ENCODE assay signal across 2 cellular contexts in the genomic region with DNA sequence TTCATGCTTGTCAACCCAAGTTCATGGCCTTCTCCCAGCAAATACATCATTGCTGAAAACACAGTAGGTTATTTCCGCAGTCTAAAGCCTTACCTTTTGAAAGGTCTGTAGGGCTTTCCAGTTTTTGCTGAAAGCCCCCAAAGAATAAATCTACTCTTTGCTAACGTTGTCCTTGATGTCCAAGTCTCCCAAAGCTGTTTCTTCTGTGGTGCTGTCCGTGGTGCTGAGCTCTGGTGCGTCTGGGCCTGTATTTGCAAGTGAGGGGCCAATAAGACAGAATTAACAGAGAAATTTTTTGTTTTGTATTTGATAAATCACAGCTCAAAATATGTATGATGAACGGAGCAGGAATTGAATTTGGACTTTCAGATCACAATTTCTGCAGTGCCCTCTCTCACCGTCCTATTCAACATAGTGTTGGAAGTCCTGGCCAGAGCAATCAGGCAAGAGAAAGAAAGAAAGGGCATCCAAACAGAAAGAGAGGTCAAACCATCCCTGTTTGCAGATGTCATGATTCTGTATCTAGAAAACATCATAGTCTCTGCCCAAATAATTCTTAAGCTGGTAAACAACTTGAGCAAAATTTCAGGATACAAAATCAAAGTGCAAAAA.
TF ChIP-seq lines count a peak whose summit lies in the region.

No MANE protein-coding gene starts in this region.

TF ChIP-seq in K562, 482 proteins besides CTCF, POLR2A, EP300 and RAD21:
- TF ChIP-seq MLX (CRISPR knock-in tag; conservative IDR thresholded peaks at IDR 0.05) (no peak), CEBPG (CRISPR knock-in tag; IDR thresholded peaks at IDR 0.05) (no peak), CEBPG (tag; conservative IDR thresholded peaks at IDR 0.05 in 1 of 2, IDR thresholded peaks at IDR 0.05 in 1 of 2) (no peak), ZNF75A (CRISPR knock-in tag; IDR thresholded peaks at IDR 0.05) (no peak), RBM34 (IDR thresholded peaks at IDR 0.05; ENCODE audit: borderline replicate concordance, insufficient read depth, low read length) (no peak), L3MBTL2 (IDR thresholded peaks at IDR 0.05) (no peak), EHMT2 (IDR thresholded peaks at IDR 0.05) (peak; percentile 96), ZNF174 (CRISPR knock-in tag; IDR thresholded peaks at IDR 0.05) (no peak), ZNF766 (CRISPR knock-in tag; conservative IDR thresholded peaks at IDR 0.05) (no peak; the same call in 1 of the 2 replicates), NFXL1 (CRISPR knock-in tag; IDR thresholded peaks at IDR 0.05) (no peak), CCNT2 (IDR thresholded peaks at IDR 0.05; ENCODE audit: borderline replicate concordance, extremely low read depth, insufficient read length, low read depth, low read length) (no peak), TRIM28 (IDR thresholded peaks at IDR 0.05) (no peak), TBL1XR1 (IDR thresholded peaks at IDR 0.05; ENCODE audit: low read length in 2 of 2) (no peak), SIN3A (IDR thresholded peaks at IDR 0.05; ENCODE audit: borderline replicate concordance in 2 of 2, control insufficient read depth in 1 of 2, low read depth in 2 of 2, low read length in 2 of 2) (no peak), YY1 (IDR thresholded peaks at IDR 0.05; ENCODE audit: borderline replicate concordance in 1 of 3, control insufficient read depth in 1 of 3, extremely low read depth in 1 of 3, insufficient read depth in 3 of 3, insufficient read length in 1 of 3, insufficient replicate concordance in 2 of 3, low read depth in 1 of 3, low read length in 2 of 3) (no peak), RBM39 (optimal IDR thresholded peaks at IDR 0.05; ENCODE audit: low read depth, low read length) (no peak), MIER1 (IDR thresholded peaks at IDR 0.05; ENCODE audit: low read depth) (peak; percentile 90), HNRNPL (IDR thresholded peaks at IDR 0.05; ENCODE audit: low read depth, low read length) (no peak), RBFOX2 (IDR thresholded peaks at IDR 0.05; ENCODE audit: low read depth, low read length) (no peak), MEF2A (IDR thresholded peaks at IDR 0.05; ENCODE audit: control insufficient read depth, low read depth, low read length) (no peak), LARP7 (IDR thresholded peaks at IDR 0.05) (no peak)
- TF ChIP-seq, protein P1, sequence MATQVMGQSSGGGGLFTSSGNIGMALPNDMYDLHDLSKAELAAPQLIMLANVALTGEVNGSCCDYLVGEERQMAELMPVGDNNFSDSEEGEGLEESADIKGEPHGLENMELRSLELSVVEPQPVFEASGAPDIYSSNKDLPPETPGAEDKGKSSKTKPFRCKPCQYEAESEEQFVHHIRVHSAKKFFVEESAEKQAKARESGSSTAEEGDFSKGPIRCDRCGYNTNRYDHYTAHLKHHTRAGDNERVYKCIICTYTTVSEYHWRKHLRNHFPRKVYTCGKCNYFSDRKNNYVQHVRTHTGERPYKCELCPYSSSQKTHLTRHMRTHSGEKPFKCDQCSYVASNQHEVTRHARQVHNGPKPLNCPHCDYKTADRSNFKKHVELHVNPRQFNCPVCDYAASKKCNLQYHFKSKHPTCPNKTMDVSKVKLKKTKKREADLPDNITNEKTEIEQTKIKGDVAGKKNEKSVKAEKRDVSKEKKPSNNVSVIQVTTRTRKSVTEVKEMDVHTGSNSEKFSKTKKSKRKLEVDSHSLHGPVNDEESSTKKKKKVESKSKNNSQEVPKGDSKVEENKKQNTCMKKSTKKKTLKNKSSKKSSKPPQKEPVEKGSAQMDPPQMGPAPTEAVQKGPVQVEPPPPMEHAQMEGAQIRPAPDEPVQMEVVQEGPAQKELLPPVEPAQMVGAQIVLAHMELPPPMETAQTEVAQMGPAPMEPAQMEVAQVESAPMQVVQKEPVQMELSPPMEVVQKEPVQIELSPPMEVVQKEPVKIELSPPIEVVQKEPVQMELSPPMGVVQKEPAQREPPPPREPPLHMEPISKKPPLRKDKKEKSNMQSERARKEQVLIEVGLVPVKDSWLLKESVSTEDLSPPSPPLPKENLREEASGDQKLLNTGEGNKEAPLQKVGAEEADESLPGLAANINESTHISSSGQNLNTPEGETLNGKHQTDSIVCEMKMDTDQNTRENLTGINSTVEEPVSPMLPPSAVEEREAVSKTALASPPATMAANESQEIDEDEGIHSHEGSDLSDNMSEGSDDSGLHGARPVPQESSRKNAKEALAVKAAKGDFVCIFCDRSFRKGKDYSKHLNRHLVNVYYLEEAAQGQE (CRISPR knock-in tag; IDR thresholded peaks at IDR 0.05; ENCODE audit: low read depth), result peak; percentile 90
- TF ChIP-seq, protein P2, sequence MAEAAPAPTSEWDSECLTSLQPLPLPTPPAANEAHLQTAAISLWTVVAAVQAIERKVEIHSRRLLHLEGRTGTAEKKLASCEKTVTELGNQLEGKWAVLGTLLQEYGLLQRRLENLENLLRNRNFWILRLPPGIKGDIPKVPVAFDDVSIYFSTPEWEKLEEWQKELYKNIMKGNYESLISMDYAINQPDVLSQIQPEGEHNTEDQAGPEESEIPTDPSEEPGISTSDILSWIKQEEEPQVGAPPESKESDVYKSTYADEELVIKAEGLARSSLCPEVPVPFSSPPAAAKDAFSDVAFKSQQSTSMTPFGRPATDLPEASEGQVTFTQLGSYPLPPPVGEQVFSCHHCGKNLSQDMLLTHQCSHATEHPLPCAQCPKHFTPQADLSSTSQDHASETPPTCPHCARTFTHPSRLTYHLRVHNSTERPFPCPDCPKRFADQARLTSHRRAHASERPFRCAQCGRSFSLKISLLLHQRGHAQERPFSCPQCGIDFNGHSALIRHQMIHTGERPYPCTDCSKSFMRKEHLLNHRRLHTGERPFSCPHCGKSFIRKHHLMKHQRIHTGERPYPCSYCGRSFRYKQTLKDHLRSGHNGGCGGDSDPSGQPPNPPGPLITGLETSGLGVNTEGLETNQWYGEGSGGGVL (CRISPR knock-in tag; IDR thresholded peaks at IDR 0.05), result no peak

TF ChIP-seq in GM12891, 5 proteins besides CTCF, POLR2A, EP300 and RAD21:
- TF ChIP-seq SPI1 (IDR thresholded peaks at IDR 0.05; ENCODE audit: low read depth, low read length) (no peak), POU2F2 (IDR thresholded peaks at IDR 0.05; ENCODE audit: low read depth, low read length) (no peak), TAF1 (IDR thresholded peaks at IDR 0.05; ENCODE audit: low read depth, low read length) (no peak), POLR2AphosphoS5 (IDR thresholded peaks at IDR 0.05; ENCODE audit: low read depth, low read length) (no peak), PAX5 (IDR thresholded peaks at IDR 0.05; ENCODE audit: insufficient read depth, low read length, severe bottlenecking) (no peak)
